Comparison of ENCODE assay signal across 1 cellular context in the genomic region with DNA sequence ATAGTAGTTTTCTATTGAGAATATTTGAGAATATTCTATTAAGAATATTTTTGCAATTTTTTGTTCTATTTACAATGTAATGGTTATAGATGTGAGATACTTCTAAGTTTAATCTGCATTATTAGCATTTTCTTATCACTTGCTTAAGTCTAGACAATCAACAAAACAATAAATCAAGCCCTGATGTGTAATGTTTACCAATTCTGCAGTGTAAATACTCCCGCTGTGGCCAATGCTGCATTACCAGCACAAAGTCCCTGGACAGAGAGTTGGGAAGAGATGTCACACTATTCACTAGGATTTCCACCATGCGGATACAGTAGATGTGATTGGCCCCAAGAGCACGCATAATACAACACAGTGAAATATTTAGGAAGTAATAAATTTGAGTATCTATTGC.
TF ChIP-seq lines count a peak whose summit lies in the region.

No MANE protein-coding gene starts in this region.

TF ChIP-seq in HepG2, 621 proteins besides CTCF, POLR2A, EP300 and RAD21 (continued from another document and continues in another):
- TF ChIP-seq MIER3 (CRISPR knock-in tag; IDR thresholded peaks at IDR 0.05; ENCODE audit: borderline replicate concordance) (peak; percentile 79; the same call in 1 of the 2 replicates), MEF2D (CRISPR knock-in tag; IDR thresholded peaks at IDR 0.05) (no peak), PAWR (CRISPR knock-in tag; IDR thresholded peaks at IDR 0.05; ENCODE audit: borderline replicate concordance) (no peak), CCAR2 (optimal IDR thresholded peaks at IDR 0.05; ENCODE audit: low read depth, low read length) (no peak), ZNF296 (CRISPR knock-in tag; conservative IDR thresholded peaks at IDR 0.05) (no peak), TBX2 (CRISPR knock-in tag; IDR thresholded peaks at IDR 0.05; ENCODE audit: borderline replicate concordance) (peak; percentile 48), RARA (CRISPR knock-in tag; IDR thresholded peaks at IDR 0.05) (peak; percentile 69), AGO1 (IDR thresholded peaks at IDR 0.05; ENCODE audit: low read depth, low read length, poor library complexity, severe bottlenecking) (no peak), ZFP36L1 (CRISPR knock-in tag; IDR thresholded peaks at IDR 0.05) (peak; percentile 52; the same call in 1 of the 2 replicates), RORA (CRISPR knock-in tag; IDR thresholded peaks at IDR 0.05) (no peak), FOXK1 (CRISPR knock-in tag; IDR thresholded peaks at IDR 0.05; ENCODE audit: borderline replicate concordance, low read depth) (peak; percentile 73; the same call in 1 of the 2 replicates), IRF2 (CRISPR knock-in tag; IDR thresholded peaks at IDR 0.05) (0 out of 2 replicates have a peak, but pooled peaks have one; percentile 36), ERF (CRISPR knock-in tag; IDR thresholded peaks at IDR 0.05) (peak; percentile 29; the same call in 1 of the 2 replicates), SMC3 (IDR thresholded peaks at IDR 0.05; ENCODE audit: low read length) (no peak), ASH2L (IDR thresholded peaks at IDR 0.05; ENCODE audit: insufficient read length, low read depth, low read length) (peak; percentile 19), FOSL2 (CRISPR knock-in tag; IDR thresholded peaks at IDR 0.05) (peak; percentile 64), CREM (IDR thresholded peaks at IDR 0.05) (peak; percentile 40; the same call in 1 of the 2 replicates), CREM (CRISPR knock-in tag; IDR thresholded peaks at IDR 0.05) (no peak), TEAD3 (CRISPR knock-in tag; optimal IDR thresholded peaks at IDR 0.05; ENCODE audit: borderline replicate concordance) (peak; percentile 70), NR2F6 (IDR thresholded peaks at IDR 0.05) (no peak), NR2F6 (CRISPR knock-in tag; IDR thresholded peaks at IDR 0.05) (peak; percentile 18; the same call in 1 of the 2 replicates), NFE2L2 (IDR thresholded peaks at IDR 0.05; ENCODE audit: low read length) (no peak), NCOA5 (CRISPR knock-in tag; IDR thresholded peaks at IDR 0.05) (no peak), SRSF9 (IDR thresholded peaks at IDR 0.05; ENCODE audit: borderline replicate concordance, insufficient read depth, low read depth, low read length, poor library complexity, severe bottlenecking) (no peak), FOXP1 (IDR thresholded peaks at IDR 0.05) (peak; percentile 93), FOXP1 (CRISPR knock-in tag; IDR thresholded peaks at IDR 0.05) (peak; percentile 94), SALL1 (CRISPR knock-in tag; IDR thresholded peaks at IDR 0.05) (peak; percentile 27; the same call in 1 of the 2 replicates), CBX5 (CRISPR knock-in tag; IDR thresholded peaks at IDR 0.05; ENCODE audit: borderline replicate concordance) (0 out of 2 replicates have a peak, but pooled peaks have one; percentile 36), KDM4B (CRISPR knock-in tag; IDR thresholded peaks at IDR 0.05) (no peak), CHD2 (IDR thresholded peaks at IDR 0.05; ENCODE audit: low read depth, low read length) (no peak), ZNF24 (IDR thresholded peaks at IDR 0.05) (no peak), ZNF292 (CRISPR knock-in tag; IDR thresholded peaks at IDR 0.05; ENCODE audit: borderline replicate concordance, low read depth) (no peak), TARDBP (CRISPR knock-in tag; IDR thresholded peaks at IDR 0.05) (no peak), ZNF20 (CRISPR knock-in tag; IDR thresholded peaks at IDR 0.05) (no peak), NFIC (IDR thresholded peaks at IDR 0.05; ENCODE audit: low read length) (no peak)
- TF ChIP-seq, protein P1, sequence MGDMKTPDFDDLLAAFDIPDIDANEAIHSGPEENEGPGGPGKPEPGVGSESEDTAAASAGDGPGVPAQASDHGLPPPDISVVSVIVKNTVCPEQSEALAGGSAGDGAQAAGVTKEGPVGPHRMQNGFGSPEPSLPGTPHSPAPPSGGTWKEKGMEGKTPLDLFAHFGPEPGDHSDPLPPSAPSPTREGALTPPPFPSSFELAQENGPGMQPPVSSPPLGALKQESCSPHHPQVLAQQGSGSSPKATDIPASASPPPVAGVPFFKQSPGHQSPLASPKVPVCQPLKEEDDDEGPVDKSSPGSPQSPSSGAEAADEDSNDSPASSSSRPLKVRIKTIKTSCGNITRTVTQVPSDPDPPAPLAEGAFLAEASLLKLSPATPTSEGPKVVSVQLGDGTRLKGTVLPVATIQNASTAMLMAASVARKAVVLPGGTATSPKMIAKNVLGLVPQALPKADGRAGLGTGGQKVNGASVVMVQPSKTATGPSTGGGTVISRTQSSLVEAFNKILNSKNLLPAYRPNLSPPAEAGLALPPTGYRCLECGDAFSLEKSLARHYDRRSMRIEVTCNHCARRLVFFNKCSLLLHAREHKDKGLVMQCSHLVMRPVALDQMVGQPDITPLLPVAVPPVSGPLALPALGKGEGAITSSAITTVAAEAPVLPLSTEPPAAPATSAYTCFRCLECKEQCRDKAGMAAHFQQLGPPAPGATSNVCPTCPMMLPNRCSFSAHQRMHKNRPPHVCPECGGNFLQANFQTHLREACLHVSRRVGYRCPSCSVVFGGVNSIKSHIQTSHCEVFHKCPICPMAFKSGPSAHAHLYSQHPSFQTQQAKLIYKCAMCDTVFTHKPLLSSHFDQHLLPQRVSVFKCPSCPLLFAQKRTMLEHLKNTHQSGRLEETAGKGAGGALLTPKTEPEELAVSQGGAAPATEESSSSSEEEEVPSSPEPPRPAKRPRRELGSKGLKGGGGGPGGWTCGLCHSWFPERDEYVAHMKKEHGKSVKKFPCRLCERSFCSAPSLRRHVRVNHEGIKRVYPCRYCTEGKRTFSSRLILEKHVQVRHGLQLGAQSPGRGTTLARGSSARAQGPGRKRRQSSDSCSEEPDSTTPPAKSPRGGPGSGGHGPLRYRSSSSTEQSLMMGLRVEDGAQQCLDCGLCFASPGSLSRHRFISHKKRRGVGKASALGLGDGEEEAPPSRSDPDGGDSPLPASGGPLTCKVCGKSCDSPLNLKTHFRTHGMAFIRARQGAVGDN (CRISPR knock-in tag; IDR thresholded peaks at IDR 0.05) = no peak
- TF ChIP-seq, protein P2, sequence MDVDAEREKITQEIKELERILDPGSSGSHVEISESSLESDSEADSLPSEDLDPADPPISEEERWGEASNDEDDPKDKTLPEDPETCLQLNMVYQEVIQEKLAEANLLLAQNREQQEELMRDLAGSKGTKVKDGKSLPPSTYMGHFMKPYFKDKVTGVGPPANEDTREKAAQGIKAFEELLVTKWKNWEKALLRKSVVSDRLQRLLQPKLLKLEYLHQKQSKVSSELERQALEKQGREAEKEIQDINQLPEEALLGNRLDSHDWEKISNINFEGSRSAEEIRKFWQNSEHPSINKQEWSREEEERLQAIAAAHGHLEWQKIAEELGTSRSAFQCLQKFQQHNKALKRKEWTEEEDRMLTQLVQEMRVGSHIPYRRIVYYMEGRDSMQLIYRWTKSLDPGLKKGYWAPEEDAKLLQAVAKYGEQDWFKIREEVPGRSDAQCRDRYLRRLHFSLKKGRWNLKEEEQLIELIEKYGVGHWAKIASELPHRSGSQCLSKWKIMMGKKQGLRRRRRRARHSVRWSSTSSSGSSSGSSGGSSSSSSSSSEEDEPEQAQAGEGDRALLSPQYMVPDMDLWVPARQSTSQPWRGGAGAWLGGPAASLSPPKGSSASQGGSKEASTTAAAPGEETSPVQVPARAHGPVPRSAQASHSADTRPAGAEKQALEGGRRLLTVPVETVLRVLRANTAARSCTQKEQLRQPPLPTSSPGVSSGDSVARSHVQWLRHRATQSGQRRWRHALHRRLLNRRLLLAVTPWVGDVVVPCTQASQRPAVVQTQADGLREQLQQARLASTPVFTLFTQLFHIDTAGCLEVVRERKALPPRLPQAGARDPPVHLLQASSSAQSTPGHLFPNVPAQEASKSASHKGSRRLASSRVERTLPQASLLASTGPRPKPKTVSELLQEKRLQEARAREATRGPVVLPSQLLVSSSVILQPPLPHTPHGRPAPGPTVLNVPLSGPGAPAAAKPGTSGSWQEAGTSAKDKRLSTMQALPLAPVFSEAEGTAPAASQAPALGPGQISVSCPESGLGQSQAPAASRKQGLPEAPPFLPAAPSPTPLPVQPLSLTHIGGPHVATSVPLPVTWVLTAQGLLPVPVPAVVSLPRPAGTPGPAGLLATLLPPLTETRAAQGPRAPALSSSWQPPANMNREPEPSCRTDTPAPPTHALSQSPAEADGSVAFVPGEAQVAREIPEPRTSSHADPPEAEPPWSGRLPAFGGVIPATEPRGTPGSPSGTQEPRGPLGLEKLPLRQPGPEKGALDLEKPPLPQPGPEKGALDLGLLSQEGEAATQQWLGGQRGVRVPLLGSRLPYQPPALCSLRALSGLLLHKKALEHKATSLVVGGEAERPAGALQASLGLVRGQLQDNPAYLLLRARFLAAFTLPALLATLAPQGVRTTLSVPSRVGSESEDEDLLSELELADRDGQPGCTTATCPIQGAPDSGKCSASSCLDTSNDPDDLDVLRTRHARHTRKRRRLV (CRISPR knock-in tag; IDR thresholded peaks at IDR 0.05) = no peak
- TF ChIP-seq, protein P3, sequence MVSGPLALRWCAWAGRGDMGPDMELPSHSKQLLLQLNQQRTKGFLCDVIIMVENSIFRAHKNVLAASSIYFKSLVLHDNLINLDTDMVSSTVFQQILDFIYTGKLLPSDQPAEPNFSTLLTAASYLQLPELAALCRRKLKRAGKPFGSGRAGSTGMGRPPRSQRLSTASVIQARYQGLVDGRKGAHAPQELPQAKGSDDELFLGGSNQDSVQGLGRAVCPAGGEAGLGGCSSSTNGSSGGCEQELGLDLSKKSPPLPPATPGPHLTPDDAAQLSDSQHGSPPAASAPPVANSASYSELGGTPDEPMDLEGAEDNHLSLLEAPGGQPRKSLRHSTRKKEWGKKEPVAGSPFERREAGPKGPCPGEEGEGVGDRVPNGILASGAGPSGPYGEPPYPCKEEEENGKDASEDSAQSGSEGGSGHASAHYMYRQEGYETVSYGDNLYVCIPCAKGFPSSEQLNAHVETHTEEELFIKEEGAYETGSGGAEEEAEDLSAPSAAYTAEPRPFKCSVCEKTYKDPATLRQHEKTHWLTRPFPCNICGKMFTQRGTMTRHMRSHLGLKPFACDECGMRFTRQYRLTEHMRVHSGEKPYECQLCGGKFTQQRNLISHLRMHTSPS (CRISPR knock-in tag; IDR thresholded peaks at IDR 0.05; ENCODE audit: low read depth) = no peak
- TF ChIP-seq, protein P4, sequence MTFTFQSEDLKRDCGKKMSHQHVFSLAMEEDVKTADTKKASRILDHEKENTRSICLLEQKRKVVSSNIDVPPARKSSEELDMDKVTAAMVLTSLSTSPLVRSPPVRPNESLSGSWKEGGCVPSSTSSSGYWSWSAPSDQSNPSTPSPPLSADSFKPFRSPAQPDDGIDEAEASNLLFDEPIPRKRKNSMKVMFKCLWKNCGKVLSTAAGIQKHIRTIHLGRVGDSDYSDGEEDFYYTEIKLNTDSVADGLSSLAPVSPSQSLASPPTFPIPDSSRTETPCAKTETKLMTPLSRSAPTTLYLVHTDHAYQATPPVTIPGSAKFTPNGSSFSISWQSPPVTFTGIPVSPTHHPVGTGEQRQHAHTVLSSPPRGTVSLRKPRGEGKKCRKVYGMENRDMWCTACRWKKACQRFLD (CRISPR knock-in tag; IDR thresholded peaks at IDR 0.05; ENCODE audit: borderline replicate concordance) = no peak
- TF ChIP-seq, protein P5, sequence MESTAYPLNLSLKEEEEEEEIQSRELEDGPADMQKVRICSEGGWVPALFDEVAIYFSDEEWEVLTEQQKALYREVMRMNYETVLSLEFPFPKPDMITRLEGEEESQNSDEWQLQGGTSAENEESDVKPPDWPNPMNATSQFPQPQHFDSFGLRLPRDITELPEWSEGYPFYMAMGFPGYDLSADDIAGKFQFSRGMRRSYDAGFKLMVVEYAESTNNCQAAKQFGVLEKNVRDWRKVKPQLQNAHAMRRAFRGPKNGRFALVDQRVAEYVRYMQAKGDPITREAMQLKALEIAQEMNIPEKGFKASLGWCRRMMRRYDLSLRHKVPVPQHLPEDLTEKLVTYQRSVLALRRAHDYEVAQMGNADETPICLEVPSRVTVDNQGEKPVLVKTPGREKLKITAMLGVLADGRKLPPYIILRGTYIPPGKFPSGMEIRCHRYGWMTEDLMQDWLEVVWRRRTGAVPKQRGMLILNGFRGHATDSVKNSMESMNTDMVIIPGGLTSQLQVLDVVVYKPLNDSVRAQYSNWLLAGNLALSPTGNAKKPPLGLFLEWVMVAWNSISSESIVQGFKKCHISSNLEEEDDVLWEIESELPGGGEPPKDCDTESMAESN (CRISPR knock-in tag; conservative IDR thresholded peaks at IDR 0.05) = 0 out of 2 replicates have a peak, but pooled peaks have one; percentile 45
- TF ChIP-seq, protein P6, sequence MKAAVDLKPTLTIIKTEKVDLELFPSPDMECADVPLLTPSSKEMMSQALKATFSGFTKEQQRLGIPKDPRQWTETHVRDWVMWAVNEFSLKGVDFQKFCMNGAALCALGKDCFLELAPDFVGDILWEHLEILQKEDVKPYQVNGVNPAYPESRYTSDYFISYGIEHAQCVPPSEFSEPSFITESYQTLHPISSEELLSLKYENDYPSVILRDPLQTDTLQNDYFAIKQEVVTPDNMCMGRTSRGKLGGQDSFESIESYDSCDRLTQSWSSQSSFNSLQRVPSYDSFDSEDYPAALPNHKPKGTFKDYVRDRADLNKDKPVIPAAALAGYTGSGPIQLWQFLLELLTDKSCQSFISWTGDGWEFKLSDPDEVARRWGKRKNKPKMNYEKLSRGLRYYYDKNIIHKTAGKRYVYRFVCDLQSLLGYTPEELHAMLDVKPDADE (CRISPR knock-in tag; IDR thresholded peaks at IDR 0.05) = no peak
- TF ChIP-seq, protein P7, sequence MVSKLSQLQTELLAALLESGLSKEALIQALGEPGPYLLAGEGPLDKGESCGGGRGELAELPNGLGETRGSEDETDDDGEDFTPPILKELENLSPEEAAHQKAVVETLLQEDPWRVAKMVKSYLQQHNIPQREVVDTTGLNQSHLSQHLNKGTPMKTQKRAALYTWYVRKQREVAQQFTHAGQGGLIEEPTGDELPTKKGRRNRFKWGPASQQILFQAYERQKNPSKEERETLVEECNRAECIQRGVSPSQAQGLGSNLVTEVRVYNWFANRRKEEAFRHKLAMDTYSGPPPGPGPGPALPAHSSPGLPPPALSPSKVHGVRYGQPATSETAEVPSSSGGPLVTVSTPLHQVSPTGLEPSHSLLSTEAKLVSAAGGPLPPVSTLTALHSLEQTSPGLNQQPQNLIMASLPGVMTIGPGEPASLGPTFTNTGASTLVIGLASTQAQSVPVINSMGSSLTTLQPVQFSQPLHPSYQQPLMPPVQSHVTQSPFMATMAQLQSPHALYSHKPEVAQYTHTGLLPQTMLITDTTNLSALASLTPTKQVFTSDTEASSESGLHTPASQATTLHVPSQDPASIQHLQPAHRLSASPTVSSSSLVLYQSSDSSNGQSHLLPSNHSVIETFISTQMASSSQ (IDR thresholded peaks at IDR 0.05; ENCODE audit: low read depth) = no peak
- TF ChIP-seq, protein P7 (CRISPR knock-in tag; IDR thresholded peaks at IDR 0.05; ENCODE audit: borderline replicate concordance) = no peak
- TF ChIP-seq, protein P8, sequence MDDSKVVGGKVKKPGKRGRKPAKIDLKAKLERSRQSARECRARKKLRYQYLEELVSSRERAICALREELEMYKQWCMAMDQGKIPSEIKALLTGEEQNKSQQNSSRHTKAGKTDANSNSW (CRISPR knock-in tag; IDR thresholded peaks at IDR 0.05; ENCODE audit: borderline replicate concordance) = no peak
